Comparison of ENCODE assay signal across 36 cellular contexts in genomic region chr20:44335675-44336074, GRCh38. TPM values are rescaled to one million over a fixed set of nuclear protein-coding genes. Genes with fewer than 3 reads are reported as not detected.
"Had no signal": no experiment of that assay in that cellular context is flagged by ENCODE, and none has a peak within 500 bp of the region (broad histone marks: within the 10 kb centered on the region; RNA-seq: fewer than 3 reads in every experiment).

No MANE protein-coding gene starts in this region.

- H3K27ac ChIP-seq: adrenal gland, body of pancreas, esophagus muscularis mucosa, foreskin keratinocyte, gastrocnemius medialis, WERI-Rb-1 had no signal

- H3K36me3 ChIP-seq: adrenal gland, esophagus muscularis mucosa, gastrocnemius medialis, WERI-Rb-1 had no signal

- H3K9me3 ChIP-seq: adrenal gland, body of pancreas, esophagus muscularis mucosa, gastrocnemius medialis had no signal

- DNase-seq: activated B cell treated with CpG ODN at 0.5 μM for 24 hours; activated CD4-positive, alpha-beta memory T cell treated with anti-CD3 and anti-CD28 coated beads for 36 hours; activated CD4-positive, alpha-beta T cell treated with anti-CD3 and anti-CD28 coated beads, Interleukin-2, amount 10 ng/mL, durations not matched to agents 24 days and 14 days; activated CD8-positive, alpha-beta memory T cell treated with anti-CD3 and anti-CD28 coated beads, Interleukin-2, amount 10 ng/mL, durations not matched to agents 7 days and 5 days; activated CD8-positive, alpha-beta memory T cell treated with anti-CD3 and anti-CD28 coated beads, Interleukin-2, amount 50 U/mL, for 4 hours; activated CD8-positive, alpha-beta T cell treated with anti-CD3 and anti-CD28 coated beads, Interleukin-2, amount 10 ng/mL, durations not matched to agents 7 days and 5 days; activated effector memory CD4-positive, alpha-beta T cell treated with anti-CD3 and anti-CD28 coated beads, Interleukin-2, amount 50 U/mL, for 16 hours; activated naive CD4-positive, alpha-beta T cell treated with anti-CD3 and anti-CD28 coated beads for 36 hours; activated naive CD8-positive, alpha-beta T cell treated with anti-CD3 and anti-CD28 coated beads for 36 hours; activated naive CD8-positive, alpha-beta T cell treated with anti-CD3 and anti-CD28 coated beads, Interleukin-2, amount 50 U/mL, for 24 hours; activated T-cell treated with anti-CD3 and anti-CD28 coated beads, Interleukin-2, amount 50 U/mL, for 1 hour; activated T-cell treated with anti-CD3 and anti-CD28 coated beads, Interleukin-2, amount 50 U/mL, for 48 hours; adrenal gland; amygdala; aorta; body of pancreas; caudate nucleus; cortex of kidney; dermis blood vessel endothelial cell; effector CD4-positive, alpha-beta T cell; effector memory CD8-positive, alpha-beta T cell; erythroblast; foreskin keratinocyte; gastrocnemius medialis; glutamatergic neuron; T-helper 1 cell; T-helper 17 cell; T1000 had no signal

- H3K27me3 ChIP-seq: adrenal gland, body of pancreas had no signal

- FAIRE-seq: colon had no signal

- H3K4me3 ChIP-seq: adrenal gland, body of pancreas, esophagus muscularis mucosa, gastrocnemius medialis had no signal

- ATAC-seq: activated CD4-positive, CD25-positive, alpha-beta regulatory T cell treated with anti-CD3 and anti-CD28 coated beads, Interleukin-2, amount 50 U/mL, for 24 hours; activated CD8-positive, alpha-beta memory T cell treated with anti-CD3 and anti-CD28 coated beads, Interleukin-2, amount 10 ng/mL, durations not matched to agents 7 days and 5 days; activated CD8-positive, alpha-beta T cell treated with anti-CD3 and anti-CD28 coated beads, Interleukin-2, amount 10 ng/mL, durations not matched to agents 7 days and 5 days; activated naive CD8-positive, alpha-beta T cell treated with anti-CD3 and anti-CD28 coated beads, Interleukin-2, amount 50 U/mL, for 24 hours; body of pancreas; effector memory CD8-positive, alpha-beta T cell; foreskin keratinocyte; gastrocnemius medialis; T-helper 17 cell had no signal

- H3K4me1 ChIP-seq: adrenal gland, esophagus muscularis mucosa, foreskin keratinocyte, gastrocnemius medialis had no signal

RNA-seq across cellular contexts. Expression of gene R3HDML, which starts 1.2 kb away (rescaled TPM):
- total RNA-seq: activated B cell treated with CpG ODN at 0.5 μM for 24 hours; activated CD4-positive, alpha-beta memory T cell treated with anti-CD3 and anti-CD28 coated beads for 36 hours; activated CD4-positive, alpha-beta T cell treated with anti-CD3 and anti-CD28 coated beads, Interleukin-2, amount 10 ng/mL, durations not matched to agents 24 days and 14 days; activated CD8-positive, alpha-beta memory T cell treated with anti-CD3 and anti-CD28 coated beads for 36 hours; activated CD8-positive, alpha-beta memory T cell treated with anti-CD3 and anti-CD28 coated beads, Interleukin-2, amount 10 ng/mL, durations not matched to agents 7 days and 5 days; activated CD8-positive, alpha-beta T cell treated with anti-CD3 and anti-CD28 coated beads, Interleukin-2, amount 10 ng/mL, durations not matched to agents 7 days and 5 days; activated naive CD4-positive, alpha-beta T cell treated with anti-CD3 and anti-CD28 coated beads for 36 hours; activated naive CD8-positive, alpha-beta T cell treated with anti-CD3 and anti-CD28 coated beads for 36 hours; activated T-helper 1 cell treated with anti-CD3 and anti-CD28 coated beads, Interleukin-12 subunit alpha, Interleukin-12 subunit beta, Interleukin-2, Interleukin-4 antibody, amounts not matched to agents 30 ng/mL and 10 ng/mL and 1 ng/mL, durations not matched to agents 14 hours and 24 hours and 36 hours; activated T-helper 2 cell treated with anti-CD3 and anti-CD28 coated beads, Interferon-gamma antibody, Interleukin-2, Interleukin-4, amounts not matched to agents 10 μg/mL and 5 μg/mL and 100 μg/mL, durations not matched to agents 14 hours and 24 hours and 36 hours; adrenal gland; aorta; body of pancreas; dermis blood vessel endothelial cell; esophagus muscularis mucosa; foreskin keratinocyte; gastrocnemius medialis; T-helper 17 cell had no signal
- polyA plus RNA-seq: adrenal gland, aorta, foreskin keratinocyte had no signal

RNA-seq across cellular contexts. Expression of gene HNF4A, which starts 19.8 kb away (rescaled TPM):
- total RNA-seq: activated B cell treated with CpG ODN at 0.5 μM for 24 hours; activated CD4-positive, alpha-beta memory T cell treated with anti-CD3 and anti-CD28 coated beads for 36 hours; activated CD4-positive, alpha-beta T cell treated with anti-CD3 and anti-CD28 coated beads, Interleukin-2, amount 10 ng/mL, durations not matched to agents 24 days and 14 days; activated CD8-positive, alpha-beta memory T cell treated with anti-CD3 and anti-CD28 coated beads for 36 hours; activated CD8-positive, alpha-beta memory T cell treated with anti-CD3 and anti-CD28 coated beads, Interleukin-2, amount 10 ng/mL, durations not matched to agents 7 days and 5 days; activated CD8-positive, alpha-beta T cell treated with anti-CD3 and anti-CD28 coated beads, Interleukin-2, amount 10 ng/mL, durations not matched to agents 7 days and 5 days; activated naive CD4-positive, alpha-beta T cell treated with anti-CD3 and anti-CD28 coated beads for 36 hours; activated naive CD8-positive, alpha-beta T cell treated with anti-CD3 and anti-CD28 coated beads for 36 hours; activated T-helper 1 cell treated with anti-CD3 and anti-CD28 coated beads, Interleukin-12 subunit alpha, Interleukin-12 subunit beta, Interleukin-2, Interleukin-4 antibody, amounts not matched to agents 30 ng/mL and 10 ng/mL and 1 ng/mL, durations not matched to agents 14 hours and 24 hours and 36 hours; activated T-helper 2 cell treated with anti-CD3 and anti-CD28 coated beads, Interferon-gamma antibody, Interleukin-2, Interleukin-4, amounts not matched to agents 10 μg/mL and 5 μg/mL and 100 μg/mL, durations not matched to agents 14 hours and 24 hours and 36 hours; aorta; chondrocyte; dermis blood vessel endothelial cell; foreskin keratinocyte; T-helper 17 cell had no signal
- polyA plus RNA-seq: foreskin keratinocyte had no signal
